12 cellular contexts compared by ENCODE assay signal in the genomic region with DNA sequence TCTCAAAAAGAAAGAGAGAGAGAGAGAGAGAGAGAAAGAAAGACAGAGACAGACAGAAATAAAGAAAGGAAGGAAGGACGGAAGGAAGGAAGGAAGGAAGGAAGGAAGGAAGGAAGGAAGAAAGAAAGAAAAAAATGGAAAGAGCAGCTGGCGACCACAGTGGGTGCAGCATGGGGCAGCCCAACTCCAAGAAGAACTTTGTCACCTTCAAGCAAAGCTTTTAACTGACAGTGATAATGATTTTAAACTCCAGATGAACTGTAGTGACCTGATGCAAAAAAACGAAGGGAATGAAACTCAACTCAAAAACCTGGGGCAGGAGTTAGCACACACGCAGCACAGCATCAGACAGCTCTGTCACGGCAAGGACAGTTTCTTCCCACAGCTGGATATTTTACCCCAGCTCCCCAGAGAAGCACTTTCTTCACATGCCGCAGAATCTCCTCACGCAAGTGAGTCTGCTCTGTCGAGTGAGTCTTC. TPM values are rescaled to one million over a fixed set of nuclear protein-coding genes. Genes with fewer than 3 reads are reported as not detected.
A peak's percentile ranks its signal among the peaks of the same experiment; 100 is the strongest.
DNase-seq lines count a peak whose midpoint lies in the region; ATAC-seq and TF ChIP-seq lines count a peak whose summit lies in the region.
"Had no signal": no experiment of that assay in that cellular context is flagged by ENCODE, and none has a peak within 500 bp of the region (broad histone marks: within the 10 kb centered on the region; RNA-seq: fewer than 3 reads in every experiment).

No MANE protein-coding gene starts in this region.

- H3K27ac Mint-ChIP-seq in CD8-positive, alpha-beta T cell = peak overlapping the region; percentile 30
- H3K27ac Mint-ChIP-seq in dendritic cell treated with granulocyte-macrophage colony-stimulating factor and Interleukin-4, amounts not matched to agents 40 ng/mL and 50 ng/mL, for 4 days = peak overlapping the region; percentile 54

- no peak overlapping the region for H2AFZ ChIP-seq in GM23248

- H3K9me3 Mint-ChIP-seq in CD8-positive, alpha-beta T cell = no peaks in the 10 kb centered on the region
- no peaks in the 10 kb centered on the region for H3K9me3 Mint-ChIP-seq in dendritic cell treated with granulocyte-macrophage colony-stimulating factor and Interleukin-4, amounts not matched to agents 40 ng/mL and 50 ng/mL, for 4 days

- no peak overlapping the region for H3K9ac ChIP-seq in GM23248

- no peaks in the 10 kb centered on the region for H3K9me2 ChIP-seq in GM23248 (ENCODE audit: insufficient read depth)

- no peak for ATAC-seq in CD8-positive, alpha-beta T cell
- ATAC-seq in GM21528 (IDR thresholded peaks at IDR 0.05; ENCODE audit: low FRiP score, unreplicated experiment) = no peak

- H3K36me3 ChIP-seq in CD8-positive, alpha-beta T cell (ENCODE audit: insufficient read depth, low read length) = no peaks in the 10 kb centered on the region
- H3K36me3 ChIP-seq in GM23248 (ENCODE audit: low read depth) = no peaks in the 10 kb centered on the region
- H3K36me3 ChIP-seq: colonic mucosa, thyroid gland had no signal

- 42 to 44% methylated on average over 7 to 8 of the region's 8 CpGs for WGBS in GM23248 (ENCODE audit: low coverage in 1 of 2, low lambda C conversion rate in 2 of 2, missing lambda C conversion rate in 2 of 2), 2 experiments

- H3K27me3 ChIP-seq in CD8-positive, alpha-beta T cell (ENCODE audit: insufficient read depth, low read length) = no peaks in the 10 kb centered on the region
- H3K27me3 ChIP-seq in GM23248 (replicated peaks; ENCODE audit: insufficient read depth) = no peaks in the 10 kb centered on the region
- H3K27me3 ChIP-seq: colonic mucosa, thyroid gland had no signal

- no peak overlapping the region for H3K4me2 ChIP-seq in GM23248 (ENCODE audit: unreplicated experiment)

- CTCF ChIA-PET in CD8-positive, alpha-beta T cell (lab: Charles Lee) = interaction anchor here (1.0 to 3.3 kb wide), 6 partner anchors 12 to 89 kb away, joined by 3 to 12 read pairs (median 4); no protein-coding TSS in a partner anchor

- no peak for TF ChIP-seq CTCF in AG10803 (conservative IDR thresholded peaks at IDR 0.05; ENCODE audit: low read length)
- no peak for TF ChIP-seq CTCF in CD8-positive, alpha-beta T cell (IDR thresholded peaks at IDR 0.05)

- H4K20me1 ChIP-seq in GM23248 (ENCODE audit: insufficient read depth) = no peaks in the 10 kb centered on the region

- peak; percentile 45 for DNase-seq in AG10803 (ENCODE audit: low read depth)
- DNase-seq in CD8-positive, alpha-beta T cell = no peak
- peak; percentile 17 for DNase-seq in MV-4-11 (lab: John Stamatoyannopoulos, UW)
- no peak for DNase-seq in GM23248
- DNase-seq in NCI-H1436 treated with DMSO at 0.1 percent for 48 hours (lab: John Stamatoyannopoulos, UW) = no peak
- no peak for DNase-seq in COLO668 (lab: John Stamatoyannopoulos, UW; ENCODE audit: unreplicated experiment)
- DNase-seq: anterior cingulate cortex, colonic mucosa, NCI-H2171, thyroid gland had no signal

- in situ Hi-C loops in GM23248 (cut with MboI) = no loop called here

- H3K27me3 Mint-ChIP-seq in CD8-positive, alpha-beta T cell (ENCODE audit: low read depth) = no peaks in the 10 kb centered on the region
- peaks cover 25% of the 10 kb centered on the region for H3K27me3 Mint-ChIP-seq in dendritic cell treated with granulocyte-macrophage colony-stimulating factor and Interleukin-4, amounts not matched to agents 40 ng/mL and 50 ng/mL, for 4 days

- H3K4me1 Mint-ChIP-seq in CD8-positive, alpha-beta T cell (ENCODE audit: low read depth) = peaks cover 37% of the 10 kb centered on the region
- H3K4me1 Mint-ChIP-seq in dendritic cell treated with granulocyte-macrophage colony-stimulating factor and Interleukin-4, amounts not matched to agents 40 ng/mL and 50 ng/mL, for 4 days (ENCODE audit: low read depth) = peaks cover 49% of the 10 kb centered on the region

- peaks cover 24% of the 10 kb centered on the region for H3K4me1 ChIP-seq in CD8-positive, alpha-beta T cell (ENCODE audit: insufficient read depth, low read length)
- H3K4me1 ChIP-seq in GM23248 (ENCODE audit: insufficient read depth) = no peaks in the 10 kb centered on the region
- H3K4me1 ChIP-seq: colonic mucosa had no signal

- peaks cover 11% of the 10 kb centered on the region for H3K79me2 ChIP-seq in GM23248 (ENCODE audit: insufficient read depth)

- H3K4me3 ChIP-seq in AG10803 (ENCODE audit: low read length) (no peak overlapping the region), GM23248 (no peak overlapping the region)
- H3K4me3 ChIP-seq in CD8-positive, alpha-beta T cell (ENCODE audit: low read depth, low read length) = no peak overlapping the region
- H3K4me3 ChIP-seq: colonic mucosa, thyroid gland had no signal

- no peak overlapping the region for H3K27ac ChIP-seq in CD8-positive, alpha-beta T cell (ENCODE audit: low read depth, low read length)
- H3K27ac ChIP-seq in GM23248 = no peak overlapping the region
- H3K27ac ChIP-seq: colonic mucosa, thyroid gland had no signal

- H3K9me3 ChIP-seq in CD8-positive, alpha-beta T cell (ENCODE audit: low read length) = no peaks in the 10 kb centered on the region
- H3K9me3 ChIP-seq in GM23248 (ENCODE audit: low read depth) = no peaks in the 10 kb centered on the region
- H3K9me3 ChIP-seq: colonic mucosa, thyroid gland had no signal

- intact Hi-C loops in CD8-positive, alpha-beta T cell (cut with DNase I, micrococcal nuclease) = no loop called here
- intact Hi-C loops in dendritic cell treated with granulocyte-macrophage colony-stimulating factor and Interleukin-4, amounts not matched to agents 40 ng/mL and 50 ng/mL, for 4 days (cut with micrococcal nuclease) = no loop called here

- H3F3A ChIP-seq in GM23248 (ENCODE audit: insufficient read depth) = no peaks in the 10 kb centered on the region

- H3K4me3 Mint-ChIP-seq in CD8-positive, alpha-beta T cell = peak overlapping the region; percentile 69
- H3K4me3 Mint-ChIP-seq in dendritic cell treated with granulocyte-macrophage colony-stimulating factor and Interleukin-4, amounts not matched to agents 40 ng/mL and 50 ng/mL, for 4 days = peak overlapping the region; percentile 40

- H3K36me3 Mint-ChIP-seq in CD8-positive, alpha-beta T cell = peaks cover 2% of the 10 kb centered on the region
- no peaks in the 10 kb centered on the region for H3K36me3 Mint-ChIP-seq in dendritic cell treated with granulocyte-macrophage colony-stimulating factor and Interleukin-4, amounts not matched to agents 40 ng/mL and 50 ng/mL, for 4 days (ENCODE audit: low read depth)

- POLR2A ChIA-PET in CD8-positive, alpha-beta T cell (lab: Charles Lee) = interaction anchor here (1.2 to 1.6 kb wide), 2 partner anchors 11 to 28 kb away, joined by 4 to 5 read pairs; no protein-coding TSS in a partner anchor

RNA-seq across cellular contexts. Expression of gene ARHGAP17, which starts 5.0 kb away (rescaled TPM):
- total RNA-seq in CD8-positive, alpha-beta T cell = 10 to 100 TPM; 53.8 to 62.8 TPM
- total RNA-seq in GM23248 (2014; rRNA removed; shearing (Covaris generic)) = 11.6 and 47.7 TPM in 2 replicates
- 45.8 and 53.3 TPM in 2 replicates for polyA plus RNA-seq in GM23248 (2016; fragmentation: Nextera tagmentation; extraction: Ambion mirVana)

Comparison
In these comparisons a context has a peak if more than half of its experiments do, and no peak if none do; other contexts are left out.
1. DNase-seq: peak in AG10803 (single experiment) and MV-4-11 (single experiment); none in CD8-positive, alpha-beta T cell (0 of 7), GM23248 (single experiment), NCI-H1436 treated with DMSO at 0.1 percent for 48 hours (single experiment) and COLO668 (single experiment).